Comparison of ENCODE assay signal across 8 cellular contexts in the genomic region with DNA sequence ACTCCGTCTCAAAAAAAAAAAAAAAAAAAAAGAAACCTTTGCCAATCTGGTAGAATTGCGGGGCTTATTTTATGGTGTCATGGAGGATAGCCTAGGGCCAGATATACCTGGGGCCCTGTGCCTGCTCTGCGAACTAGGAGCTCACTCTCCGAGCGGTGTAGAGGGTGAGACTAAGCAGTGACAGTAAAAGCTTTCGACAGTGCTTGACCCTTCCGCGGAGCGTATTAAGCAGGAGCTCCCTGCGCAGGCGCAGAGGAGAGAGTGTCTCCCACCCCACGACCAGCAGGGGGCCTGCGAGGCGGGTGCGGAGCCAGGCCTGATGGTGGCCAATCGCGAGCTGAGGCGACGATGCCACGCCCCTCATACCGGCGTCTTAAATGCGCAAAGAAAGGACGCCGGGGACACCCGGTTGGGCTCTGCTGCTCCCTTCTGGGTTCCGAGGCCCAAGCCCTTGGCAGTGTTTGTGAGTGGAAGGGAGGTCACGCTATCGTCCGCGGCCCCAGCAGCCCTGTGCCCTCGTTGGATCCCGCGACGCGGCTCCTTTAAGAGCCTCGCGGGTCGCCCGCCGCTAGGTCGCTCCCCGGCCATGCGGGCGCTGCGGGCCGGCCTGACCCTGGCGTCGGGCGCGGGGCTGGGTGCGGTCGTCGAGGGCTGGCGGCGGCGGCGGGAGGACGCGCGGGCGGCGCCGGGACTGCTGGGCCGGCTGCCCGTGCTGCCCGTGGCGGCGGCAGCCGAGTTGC. TPM values are rescaled to one million over a fixed set of nuclear protein-coding genes. Genes with fewer than 3 reads are reported as not detected.
A peak's percentile ranks its signal among the peaks of the same experiment; 100 is the strongest.
DNase-seq lines count a peak whose midpoint lies in the region; ATAC-seq, FAIRE-seq and TF ChIP-seq lines count a peak whose summit lies in the region.

ENDOG (plus strand) TSS at position 402 of the 740 bp plus-strand sequence; CDS start at position 587, 185 bp downstream.

- POLR2A ChIA-PET in Caco-2 (lab: Charles Lee) = interaction anchor here (0.6 to 2.8 kb wide), 10 partner anchors 12 to 486 kb away, joined by 3 to 43 read pairs (median 6); partner anchors contain the start of genes SPOUT1, SPTAN1, URM1 and ZDHHC12

- BruUV-seq in Caco-2 (replicated peaks; lab: Mats Ljungman, UMichigan) = no TSS peak

- CTCF ChIA-PET in Caco-2 (lab: Charles Lee) = interaction anchor here (0.5 to 2.2 kb wide), 29 partner anchors 10 to 808 kb away, joined by 3 to 42 read pairs (median 4); partner anchors contain the start of genes DOLPP1, KYAT1, LRRC8A and NTMT1

- H3K9me3 Mint-ChIP-seq in Caco-2 (ENCODE audit: unreplicated experiment) = no peaks in the 10 kb centered on the region
- no peaks in the 10 kb centered on the region for H3K9me3 Mint-ChIP-seq in effector memory CD8-positive, alpha-beta T cell

- H3K9me3 ChIP-seq in Caco-2 = no peaks in the 10 kb centered on the region

- no peaks in the 10 kb centered on the region; the same call in none of the 2 replicates for H3K4me1 ChIP-seq in Caco-2

- peaks cover 1% of the 10 kb centered on the region; the same call in 1 of the 2 replicates for H3K36me3 ChIP-seq in Caco-2 (ENCODE audit: control insufficient read depth, insufficient read depth, low read length)

- H3K27ac Mint-ChIP-seq in Caco-2 (ENCODE audit: unreplicated experiment) = peak within 1 kb of the TSS; percentile 29
- peak within 1 kb of the TSS; percentile 64 to 82 for H3K27ac Mint-ChIP-seq in effector memory CD8-positive, alpha-beta T cell

- no peaks in the 10 kb centered on the region for H3K27me3 ChIP-seq in Caco-2 (replicated peaks; ENCODE audit: control insufficient read depth, insufficient read depth, low read length)

- TF ChIP-seq CTCF in Caco-2 (IDR thresholded peaks at IDR 0.05; ENCODE audit: insufficient read depth in 1 of 2, low read depth in 1 of 2, low read length in 1 of 2, severe bottlenecking in 1 of 2, unreplicated experiment in 1 of 2) (peak; percentile 94 to 95), GM20000 (IDR thresholded peaks at IDR 0.05; ENCODE audit: extremely low read depth, missing control alignments) (peak; percentile 93)

- H3K27me3 Mint-ChIP-seq in Caco-2 (ENCODE audit: insufficient read depth, unreplicated experiment) = no peaks in the 10 kb centered on the region
- no peaks in the 10 kb centered on the region for H3K27me3 Mint-ChIP-seq in effector memory CD8-positive, alpha-beta T cell

- H3K4me1 Mint-ChIP-seq in Caco-2 (ENCODE audit: low read depth, unreplicated experiment) = peaks cover 15% of the 10 kb centered on the region
- H3K4me1 Mint-ChIP-seq in effector memory CD8-positive, alpha-beta T cell (ENCODE audit: low read depth in 2 of 2) = peaks cover 9 to 22% of the 10 kb centered on the region in 2 donors

- ATAC-seq in effector memory CD8-positive, alpha-beta T cell (replicated peaks) = peak; percentile 93

- H3K36me3 Mint-ChIP-seq in Caco-2 (ENCODE audit: insufficient read depth, unreplicated experiment) = peaks cover 61% of the 10 kb centered on the region
- H3K36me3 Mint-ChIP-seq in effector memory CD8-positive, alpha-beta T cell (ENCODE audit: insufficient read depth) = peaks cover 20% of the 10 kb centered on the region

- peak within 1 kb of the TSS; percentile 77 for H3K4me3 Mint-ChIP-seq in Caco-2 (ENCODE audit: unreplicated experiment)
- peak within 1 kb of the TSS; percentile 81 to 87 for H3K4me3 Mint-ChIP-seq in effector memory CD8-positive, alpha-beta T cell

- H3K4me3 ChIP-seq in Caco-2 (ENCODE audit: low read depth, low read length) = peak within 1 kb of the TSS; percentile 95

- DNase-seq in Caco-2 (peak; percentile 97 to 99), GM20000 (ENCODE audit: low spot score) (peak; percentile 99), HTR-8/SVneo (ENCODE audit: insufficient read length, low spot score) (peak; percentile 99), NOMO-1 treated with DMSO at 0.1 percent for 48 hours (lab: John Stamatoyannopoulos, UW; ENCODE audit: unreplicated experiment) (peak; percentile 96), medulla oblongata (ENCODE audit: extremely low spot score) (peak; percentile 99)
- DNase-seq in activated CD8-positive, alpha-beta memory T cell treated with anti-CD3 and anti-CD28 coated beads for 4 hours (ENCODE audit: low read depth in 2 of 2) = peak; percentile 93 to 96
- DNase-seq in effector memory CD8-positive, alpha-beta T cell = peak; percentile 98 to 99 (median 98)
- peak; percentile 92 for DNase-seq in stimulated activated CD8-positive, alpha-beta memory T cell treated with anti-CD3 and anti-CD28 coated beads, Interleukin-12 subunit alpha, Interleukin-12 subunit beta, amount 100 ng/mL, for 1 hour (ENCODE audit: low read depth)

- peak; percentile 71 for FAIRE-seq in HTR-8/SVneo (lab: Jason Lieb, UNC)

- intact Hi-C loops in Caco-2 (cut with micrococcal nuclease; ENCODE audit: unreplicated experiment) = loop anchor here (2.0 to 5.0 kb wide), 4 partner anchors 47 to 93 kb away; partner anchors contain the start of genes KYAT1, LRRC8A, ZDHHC12 and ZER1

RNA-seq across cellular contexts. Expression of gene ENDOG, which starts in this region (rescaled TPM):
- 25.9 and 30.0 TPM in 2 replicates for total RNA-seq in Caco-2 (2022)

Comparison
In these comparisons a context has a peak if more than half of its experiments do, and no peak if none do; other contexts are left out.
1. Peak in every context shown above with its lines: DNase-seq, ATAC-seq and H3K4me3 ChIP-seq.